12 cellular contexts compared by ENCODE assay signal in the genomic region with DNA sequence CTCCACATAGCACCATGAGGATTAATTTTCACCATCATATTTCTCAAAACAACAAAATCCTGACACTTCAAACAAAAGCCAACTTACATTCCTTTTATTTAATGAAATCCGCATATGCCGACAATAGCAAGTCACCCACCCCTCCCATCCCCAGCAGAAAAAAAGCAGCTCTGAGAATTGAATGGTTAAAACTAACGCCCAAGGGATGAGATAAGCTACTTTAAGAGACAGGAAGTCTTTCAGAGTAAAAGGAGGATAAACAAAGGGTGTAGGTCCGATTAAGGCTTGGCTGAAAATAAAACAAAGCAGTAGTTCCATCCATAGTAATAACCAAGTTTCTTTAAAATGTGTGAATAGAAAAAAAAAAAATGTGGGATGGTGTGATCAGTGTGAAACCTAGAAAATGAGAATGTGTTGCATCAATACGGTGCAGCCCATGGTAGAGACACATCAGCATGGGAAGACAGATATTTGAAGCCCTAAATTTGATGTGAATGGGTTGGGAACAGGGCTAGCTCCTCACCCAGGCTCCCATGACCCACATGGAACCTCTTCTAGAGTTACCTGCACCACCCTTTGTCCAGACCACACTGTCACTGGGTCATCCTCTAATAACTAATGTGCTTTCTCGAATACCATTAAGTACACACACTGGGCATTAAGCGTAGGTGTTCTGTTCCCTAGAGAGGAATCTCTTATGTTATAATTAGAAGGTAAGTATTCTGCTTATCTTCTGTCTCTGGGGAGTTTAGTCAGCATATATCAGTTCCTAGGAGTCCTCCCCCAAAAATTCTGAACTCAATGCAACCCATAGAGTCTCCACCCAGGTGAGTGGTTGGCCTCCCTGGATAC. TPM values are rescaled to one million over a fixed set of nuclear protein-coding genes. Genes with fewer than 3 reads are reported as not detected.
DNase-seq lines count a peak whose midpoint lies in the region; ATAC-seq and TF ChIP-seq lines count a peak whose summit lies in the region.
"Had no signal": no experiment of that assay in that cellular context is flagged by ENCODE, and none has a peak within 500 bp of the region (broad histone marks: within the 10 kb centered on the region; RNA-seq: fewer than 3 reads in every experiment).

No MANE protein-coding gene starts in this region.

- H3K27me3 ChIP-seq in SJSA1 (replicated peaks) (no peaks in the 10 kb centered on the region), skeletal muscle tissue (ENCODE audit: control insufficient read depth in 3 of 3, insufficient read depth in 3 of 3, low read length in 3 of 3) (peaks cover 0 to 5% (median 0%) of the 10 kb centered on the region in 3 donors)
- H3K27me3 ChIP-seq: upper lobe of left lung had no signal

- TF ChIP-seq POLR2A in erythroblast (IDR thresholded peaks at IDR 0.05; ENCODE audit: low read length), result no peak

- no peak overlapping the region for H3K4me3 ChIP-seq in SJSA1
- H3K4me3 ChIP-seq in skeletal muscle tissue (ENCODE audit: low read length in 3 of 3), result no peak overlapping the region
- H3K4me3 ChIP-seq: upper lobe of left lung had no signal

- peaks cover 36% of the 10 kb centered on the region for H3K4me1 Mint-ChIP-seq in activated CD4-positive, alpha-beta T cell treated with anti-CD3 and anti-CD28 coated beads, Interleukin-2, amount 10 ng/mL, durations not matched to agents 24 days and 14 days

- H3K27ac ChIP-seq in SJSA1, result peak overlapping the region; percentile 24; the same call in 1 of the 2 replicates
- H3K27ac ChIP-seq in skeletal muscle tissue (ENCODE audit: low read depth, low read length), result peak overlapping the region; percentile 14

- H3K9me3 Mint-ChIP-seq in activated CD4-positive, alpha-beta T cell treated with anti-CD3 and anti-CD28 coated beads, Interleukin-2, amount 10 ng/mL, durations not matched to agents 24 days and 14 days, result peaks cover 4% of the 10 kb centered on the region

- H3K36me3 ChIP-seq in SJSA1, result peaks cover 19% of the 10 kb centered on the region
- H3K36me3 ChIP-seq in skeletal muscle tissue (ENCODE audit: control insufficient read depth in 3 of 3, insufficient read depth in 3 of 3, low read length in 3 of 3), result peaks cover 0 to 6% (median 4%) of the 10 kb centered on the region in 3 donors
- H3K36me3 ChIP-seq: upper lobe of left lung had no signal

- H3K27ac Mint-ChIP-seq in activated CD4-positive, alpha-beta T cell treated with anti-CD3 and anti-CD28 coated beads, Interleukin-2, amount 10 ng/mL, durations not matched to agents 24 days and 14 days, result peak overlapping the region; percentile 45

- peaks cover 40% of the 10 kb centered on the region for H3K4me1 ChIP-seq in SJSA1 (replicated peaks)
- peaks cover 3 to 25% (median 19%) of the 10 kb centered on the region in 3 donors for H3K4me1 ChIP-seq in skeletal muscle tissue (ENCODE audit: control insufficient read depth in 3 of 3, insufficient read depth in 3 of 3, low read length in 3 of 3)

- no peaks in the 10 kb centered on the region for H3K36me3 Mint-ChIP-seq in activated CD4-positive, alpha-beta T cell treated with anti-CD3 and anti-CD28 coated beads, Interleukin-2, amount 10 ng/mL, durations not matched to agents 24 days and 14 days (ENCODE audit: low read depth)

- H3K9me3 ChIP-seq in SJSA1 (replicated peaks), result peaks cover 3% of the 10 kb centered on the region; the same call in 1 of the 2 replicates
- peaks cover 0 to 2% (median 0%) of the 10 kb centered on the region in 3 donors for H3K9me3 ChIP-seq in skeletal muscle tissue (ENCODE audit: control insufficient read depth in 3 of 3, low read length in 3 of 3)
- H3K9me3 ChIP-seq: upper lobe of left lung had no signal

- H3K4me3 Mint-ChIP-seq in activated CD4-positive, alpha-beta T cell treated with anti-CD3 and anti-CD28 coated beads, Interleukin-2, amount 10 ng/mL, durations not matched to agents 24 days and 14 days, result peak overlapping the region; percentile 22

- DNase-seq in activated CD4-positive, alpha-beta T cell treated with anti-CD3 and anti-CD28 coated beads, Interleukin-2, amount 10 ng/mL, durations not matched to agents 24 days and 14 days, result no peak
- no peak for DNase-seq in activated CD4-positive, alpha-beta T cell treated with anti-CD3 and anti-CD28 coated beads for 48 hours
- peak in 1 of 2 experiments; percentile 48 for DNase-seq in SJSA1 (ENCODE audit: low read depth in 1 of 2, low spot score in 2 of 2)
- DNase-seq in erythroblast (lab: John Stamatoyannopoulos, UW), result peak; percentile 54 to 66
- no peak for DNase-seq in DMS 273 treated with DMSO at 0.1 percent for 48 hours (lab: John Stamatoyannopoulos, UW)
- DNase-seq in NCI-H2171 (lab: John Stamatoyannopoulos, UW), result no peak
- DNase-seq: NCI-H1694, SHP77 treated with DMSO at 0.1 percent for 48 hours, upper lobe of left lung had no signal

- no peak overlapping the region for H3K9ac ChIP-seq in skeletal muscle tissue (ENCODE audit: low read depth in 1 of 3, low read length in 3 of 3)

- intact Hi-C loops in activated CD4-positive, alpha-beta T cell treated with anti-CD3 and anti-CD28 coated beads, Interleukin-2, amount 10 ng/mL, durations not matched to agents 24 days and 14 days (cut with micrococcal nuclease), result no loop called here

- no peak for ATAC-seq in HG03354 (IDR thresholded peaks at IDR 0.05; ENCODE audit: poor library complexity, severe bottlenecking, unreplicated experiment)

- peaks cover 4% of the 10 kb centered on the region for H3K27me3 Mint-ChIP-seq in activated CD4-positive, alpha-beta T cell treated with anti-CD3 and anti-CD28 coated beads, Interleukin-2, amount 10 ng/mL, durations not matched to agents 24 days and 14 days

RNA-seq across cellular contexts. Expression of gene RTRAF, which starts 31.7 kb away (rescaled TPM):
- 226 and 229 TPM in 2 replicates for total RNA-seq in activated CD4-positive, alpha-beta T cell treated with anti-CD3 and anti-CD28 coated beads, Interleukin-2, amount 10 ng/mL, durations not matched to agents 24 days and 14 days
- total RNA-seq in SJSA1 (2014; rRNA removed; shearing (Covaris generic)), result 101 and 111 TPM in 2 replicates
- 60.5 TPM for total RNA-seq in skeletal muscle tissue

RNA-seq across cellular contexts. Expression of gene NID2, which starts 47.8 kb away (rescaled TPM):
- total RNA-seq in activated CD4-positive, alpha-beta T cell treated with anti-CD3 and anti-CD28 coated beads, Interleukin-2, amount 10 ng/mL, durations not matched to agents 24 days and 14 days, result 0.09 TPM in 2 replicates
- 63.9 and 65.3 TPM in 2 replicates for total RNA-seq in SJSA1 (2014; rRNA removed; shearing (Covaris generic))
- 76.7 TPM for total RNA-seq in skeletal muscle tissue
- total RNA-seq: A172 had no signal

Comparison
In these comparisons a context has a peak if more than half of its experiments do, and no peak if none do; other contexts are left out.
1. DNase-seq: peak in erythroblast (2 of 2); none in activated CD4-positive, alpha-beta T cell treated with anti-CD3 and anti-CD28 coated beads, Interleukin-2, amount 10 ng/mL, durations not matched to agents 24 days and 14 days (single experiment), activated CD4-positive, alpha-beta T cell treated with anti-CD3 and anti-CD28 coated beads for 48 hours (single experiment), DMS 273 treated with DMSO at 0.1 percent for 48 hours (single experiment) and NCI-H2171 (single experiment).
2. RNA of gene NID2, which starts 47.8 kb away (total RNA-seq): 76.7 TPM in skeletal muscle tissue (single experiment) and 63.9 to 65.3 TPM in SJSA1; 0.09 TPM in activated CD4-positive, alpha-beta T cell treated with anti-CD3 and anti-CD28 coated beads, Interleukin-2, amount 10 ng/mL, durations not matched to agents 24 days and 14 days; every median in the first group is over 10 times any median in the second.